Comparison of ENCODE assay signal across 18 cellular contexts in the genomic region with DNA sequence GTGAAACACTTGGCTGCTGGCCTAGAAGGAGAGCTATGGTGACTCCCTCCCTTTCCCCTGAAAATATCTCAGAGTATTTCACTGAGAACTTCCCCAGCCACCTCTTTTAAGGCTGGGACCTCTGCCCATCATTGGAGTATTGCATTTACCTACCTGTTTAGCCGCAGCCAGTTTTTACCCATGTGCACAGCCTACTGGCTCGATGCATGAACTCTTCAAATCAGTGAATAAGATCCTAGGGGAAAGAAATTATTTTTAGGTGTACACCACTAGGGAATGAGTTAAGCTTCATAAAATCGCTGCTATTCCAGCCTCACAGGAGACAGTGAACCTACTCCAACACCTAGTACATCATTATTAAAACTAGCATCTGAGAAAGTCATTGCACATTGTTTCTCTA. TPM values are rescaled to one million over a fixed set of nuclear protein-coding genes. Genes with fewer than 3 reads are reported as not detected.
A peak's percentile ranks its signal among the peaks of the same experiment; 100 is the strongest.
DNase-seq lines count a peak whose midpoint lies in the region; ATAC-seq and TF ChIP-seq lines count a peak whose summit lies in the region.
"Had no signal": no experiment of that assay in that cellular context is flagged by ENCODE, and none has a peak within 500 bp of the region (broad histone marks: within the 10 kb centered on the region; RNA-seq: fewer than 3 reads in every experiment).

No MANE protein-coding gene starts in this region.

- no peak overlapping the region for H3K4me2 ChIP-seq in osteoblast (ENCODE audit: insufficient read depth, low read length)
- H3K4me2 ChIP-seq: PC-9 had no signal

- H3K27me3 ChIP-seq in osteoblast (ENCODE audit: insufficient read depth, low read length), result no peaks in the 10 kb centered on the region
- no peaks in the 10 kb centered on the region for H3K27me3 ChIP-seq in heart right ventricle
- H3K27me3 ChIP-seq: BE2C had no signal

- no peak overlapping the region for H3K4me3 ChIP-seq in osteoblast (ENCODE audit: insufficient read depth, low read length)
- no peak overlapping the region for H3K4me3 ChIP-seq in heart right ventricle
- H3K4me3 ChIP-seq: K562, PC-9 had no signal

- ATAC-seq in heart right ventricle, result no peak
- ATAC-seq: K562 had no signal

- H3K4me1 Mint-ChIP-seq in type B pancreatic cell (ENCODE audit: unreplicated experiment), result no peaks in the 10 kb centered on the region

- H3K27ac Mint-ChIP-seq in type B pancreatic cell, result no peak overlapping the region
- H3K27ac Mint-ChIP-seq: CD4-positive, alpha-beta T cell had no signal

- H3K27ac ChIP-seq in osteoblast (ENCODE audit: low read depth, low read length) (no peak overlapping the region), heart right ventricle (no peak overlapping the region)
- H3K27ac ChIP-seq: PC-9 had no signal

- no peaks in the 10 kb centered on the region for H3K79me2 ChIP-seq in osteoblast (ENCODE audit: insufficient read depth, low read length)

- H3K4me1 ChIP-seq in osteoblast (ENCODE audit: insufficient read depth, low read length) (no peaks in the 10 kb centered on the region), heart right ventricle (no peaks in the 10 kb centered on the region)
- H3K4me1 ChIP-seq: BE2C had no signal

- H3K9me3 Mint-ChIP-seq in type B pancreatic cell, result no peaks in the 10 kb centered on the region

- no peaks in the 10 kb centered on the region for H3K36me3 Mint-ChIP-seq in type B pancreatic cell

- H2AFZ ChIP-seq in osteoblast (ENCODE audit: low read length), result no peak overlapping the region
- H2AFZ ChIP-seq: PC-9 had no signal

- peak; percentile 2 for DNase-seq in NCI-H82 (lab: John Stamatoyannopoulos, UW)
- no peak for DNase-seq in NCI-H82 treated with DMSO at 0.1 percent for 48 hours (lab: John Stamatoyannopoulos, UW; ENCODE audit: unreplicated experiment)
- peak; percentile 5 for DNase-seq in HT1080 (ENCODE audit: low read depth)
- DNase-seq in SK-MEL-5 (ENCODE audit: low read depth, low spot score), result peak; percentile 23
- DNase-seq in osteoblast (ENCODE audit: insufficient read length, low spot score, missing footprints), result peak; percentile 17
- no peak for DNase-seq in NCI-H2029 treated with DMSO at 0.1 percent for 48 hours (lab: John Stamatoyannopoulos, UW)
- no peak for DNase-seq in heart right ventricle
- DNase-seq in type B pancreatic cell (ENCODE audit: extremely low spot score, unreplicated experiment), result no peak
- DNase-seq: BE2C; Calu3; CD4-positive, alpha-beta T cell; NCI-H1436; NCI-H1930; NCI-H2171 treated with DMSO at 0.1 percent for 48 hours; NCI-H446 treated with DMSO at 0.1 percent for 48 hours; NCI-H69; PC-9 had no signal

- in situ Hi-C loops in SK-MEL-5 (cut with HindIII; ENCODE audit: low pct_unique_long_range_greater_than_20kb, low sequenced_read_pairs), result no loop called here

- no peaks in the 10 kb centered on the region for H3K27me3 Mint-ChIP-seq in type B pancreatic cell

- H3K36me3 ChIP-seq in osteoblast (ENCODE audit: insufficient read depth, low read length), result no peaks in the 10 kb centered on the region
- H3K36me3 ChIP-seq in heart right ventricle, result no peaks in the 10 kb centered on the region
- H3K36me3 ChIP-seq: BE2C had no signal

- H3K9me3 ChIP-seq in osteoblast (ENCODE audit: low read depth, low read length) (no peaks in the 10 kb centered on the region), heart right ventricle (peaks cover 0 to 33% (median 13%) of the 10 kb centered on the region in 11 donors)
- H3K9me3 ChIP-seq: BE2C had no signal

- H4K20me1 ChIP-seq in osteoblast (ENCODE audit: insufficient read depth, low read length), result no peaks in the 10 kb centered on the region

- TF ChIP-seq CTCF in osteoblast (IDR thresholded peaks at IDR 0.05; ENCODE audit: extremely low read depth, low read depth, low read length), result no peak
- no peak for TF ChIP-seq CTCF in heart right ventricle (IDR thresholded peaks at IDR 0.05)
- TF ChIP-seq CTCF in type B pancreatic cell (conservative IDR thresholded peaks at IDR 0.05), result no peak

- H3K4me3 Mint-ChIP-seq in type B pancreatic cell, result no peak overlapping the region
- H3K4me3 Mint-ChIP-seq: CD4-positive, alpha-beta T cell had no signal

- intact Hi-C loops in heart right ventricle (cut with DNase I), result no loop called here

- WGBS in heart right ventricle, 2 donors, result 90% methylated on average over 3 of the region's 3 CpGs

RNA-seq across cellular contexts. Expression of gene FAM174A, which starts 16.8 kb away (rescaled TPM):
- 15.5 and 16.3 TPM in 2 replicates for total RNA-seq in HT1080 (2014; rRNA removed; shearing (Covaris generic))
- polyA plus RNA-seq in HT1080 (2015; cell fraction: cytosol; rRNA removed), result 13.0 and 15.2 TPM in 2 replicates
- 7.5 and 8.9 TPM in 2 replicates for polyA plus RNA-seq in HT1080 (2015; cell fraction: nucleus; rRNA removed)
- 22.8 and 25.3 TPM in 2 replicates for total RNA-seq in SK-MEL-5 (2014; rRNA removed; shearing (Covaris generic))
- polyA plus RNA-seq in SK-MEL-5 (2015; cell fraction: cytosol; rRNA removed), result 27.5 and 28.1 TPM in 2 replicates
- 4.9 and 13.7 TPM in 2 replicates for polyA plus RNA-seq in SK-MEL-5 (2015; cell fraction: nucleus; rRNA removed)
- total RNA-seq in osteoblast, result 16.5 and 22.1 TPM in 2 replicates
- total RNA-seq in heart right ventricle, result 10 to 100 TPM; 16.0 to 24.0 (median 20.1) TPM
- 10 to 100 TPM in 1 of 2 donors, 1 to 10 TPM in 1; 9.1 to 46.0 TPM for polyA plus RNA-seq in heart right ventricle
- 14.2 and 17.8 TPM in 2 replicates for total RNA-seq in type B pancreatic cell (ENCODE audit: low replicate concordance)

Comparison
In these comparisons a context has a peak if more than half of its experiments do, and no peak if none do; other contexts are left out.
1. DNase-seq: peak in NCI-H82 (single experiment), HT1080 (single experiment), SK-MEL-5 (single experiment) and osteoblast (single experiment); none in NCI-H82 treated with DMSO at 0.1 percent for 48 hours (single experiment), NCI-H2029 treated with DMSO at 0.1 percent for 48 hours (single experiment), heart right ventricle (0 of 2) and type B pancreatic cell (single experiment).